Comparison of ENCODE assay signal across 13 cellular contexts in the genomic region with DNA sequence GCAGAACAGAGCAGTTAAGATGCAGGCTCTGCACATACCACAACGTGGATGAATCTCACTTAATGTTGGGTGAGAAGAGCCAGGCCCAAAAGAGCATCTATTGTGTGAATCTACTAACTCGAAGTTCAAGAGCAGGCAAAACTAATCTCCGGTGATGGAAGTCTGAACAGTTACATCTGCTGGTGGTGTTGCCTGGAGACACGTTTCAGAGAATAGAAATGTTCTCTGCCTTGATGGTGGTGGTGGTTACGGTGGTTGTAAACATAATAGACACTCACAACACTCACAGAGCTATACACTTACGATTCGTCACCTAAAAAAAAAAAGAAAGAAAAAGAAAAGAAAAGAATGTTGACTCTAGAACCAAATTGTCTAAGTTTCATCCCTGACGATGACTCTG.
DNase-seq lines count a peak whose midpoint lies in the region; ATAC-seq lines count a peak whose summit lies in the region.
"Had no signal": no experiment of that assay in that cellular context is flagged by ENCODE, and none has a peak within 500 bp of the region (broad histone marks: within the 10 kb centered on the region; RNA-seq: fewer than 3 reads in every experiment).

No MANE protein-coding gene starts in this region.

- H3K27ac Mint-ChIP-seq in activated CD8-positive, alpha-beta T cell treated with anti-CD3 and anti-CD28 coated beads, Interleukin-2, amount 10 ng/mL, durations not matched to agents 7 days and 5 days: peak overlapping the region; percentile 88
- peak overlapping the region; percentile 56 for H3K27ac Mint-ChIP-seq in stimulated activated effector memory CD8-positive, alpha-beta T cell treated with anti-CD3 and anti-CD28 coated beads, Interleukin-12 subunit alpha, Interleukin-12 subunit beta, amount 100 ng/mL, for 72 hours
- H3K27ac Mint-ChIP-seq: activated CD4-positive, alpha-beta memory T cell treated with anti-CD3 and anti-CD28 coated beads for 36 hours; GM23338 had no signal

- peaks cover 7% of the 10 kb centered on the region for H3K9me3 Mint-ChIP-seq in activated CD8-positive, alpha-beta T cell treated with anti-CD3 and anti-CD28 coated beads, Interleukin-2, amount 10 ng/mL, durations not matched to agents 7 days and 5 days (ENCODE audit: insufficient read depth)
- peaks cover 6% of the 10 kb centered on the region for H3K9me3 Mint-ChIP-seq in stimulated activated effector memory CD8-positive, alpha-beta T cell treated with anti-CD3 and anti-CD28 coated beads, Interleukin-12 subunit alpha, Interleukin-12 subunit beta, amount 100 ng/mL, for 72 hours
- H3K9me3 Mint-ChIP-seq: GM23338 had no signal

- peaks cover 17% of the 10 kb centered on the region for H3K36me3 Mint-ChIP-seq in activated CD8-positive, alpha-beta T cell treated with anti-CD3 and anti-CD28 coated beads, Interleukin-2, amount 10 ng/mL, durations not matched to agents 7 days and 5 days (ENCODE audit: low read depth)
- H3K36me3 Mint-ChIP-seq in stimulated activated effector memory CD8-positive, alpha-beta T cell treated with anti-CD3 and anti-CD28 coated beads, Interleukin-12 subunit alpha, Interleukin-12 subunit beta, amount 100 ng/mL, for 72 hours: peaks cover 5% of the 10 kb centered on the region
- H3K36me3 Mint-ChIP-seq: activated CD4-positive, alpha-beta memory T cell treated with anti-CD3 and anti-CD28 coated beads for 36 hours had no signal

- no peak overlapping the region for H3K4me3 Mint-ChIP-seq in activated CD8-positive, alpha-beta T cell treated with anti-CD3 and anti-CD28 coated beads, Interleukin-2, amount 10 ng/mL, durations not matched to agents 7 days and 5 days
- no peak overlapping the region for H3K4me3 Mint-ChIP-seq in stimulated activated effector memory CD8-positive, alpha-beta T cell treated with anti-CD3 and anti-CD28 coated beads, Interleukin-12 subunit alpha, Interleukin-12 subunit beta, amount 100 ng/mL, for 72 hours
- H3K4me3 Mint-ChIP-seq: activated CD4-positive, alpha-beta memory T cell treated with anti-CD3 and anti-CD28 coated beads for 36 hours; GM23338 had no signal

- ATAC-seq in HG02798 (IDR thresholded peaks at IDR 0.05; ENCODE audit: poor library complexity, unreplicated experiment): peak; percentile 10
- ATAC-seq in activated CD8-positive, alpha-beta T cell treated with anti-CD3 and anti-CD28 coated beads, Interleukin-2, amount 10 ng/mL, durations not matched to agents 7 days and 5 days: peak; percentile 12
- ATAC-seq in stimulated activated effector memory CD8-positive, alpha-beta T cell treated with anti-CD3 and anti-CD28 coated beads, Interleukin-12 subunit alpha, Interleukin-12 subunit beta, amount 100 ng/mL, for 72 hours: no peak
- ATAC-seq: GM23338 had no signal

- no peaks in the 10 kb centered on the region for H3K27me3 Mint-ChIP-seq in activated CD8-positive, alpha-beta T cell treated with anti-CD3 and anti-CD28 coated beads, Interleukin-2, amount 10 ng/mL, durations not matched to agents 7 days and 5 days (ENCODE audit: low read depth)
- H3K27me3 Mint-ChIP-seq: activated CD4-positive, alpha-beta memory T cell treated with anti-CD3 and anti-CD28 coated beads for 36 hours had no signal

- CTCF ChIA-PET in activated CD8-positive, alpha-beta T cell treated with anti-CD3 and anti-CD28 coated beads, Interleukin-2, amount 10 ng/mL, durations not matched to agents 7 days and 5 days (lab: Charles Lee): interaction anchor here (1.9 kb wide), 1 partner anchor 252 kb away, joined by 9 read pairs; the partner anchor contains the start of gene MINDY2

- POLR2A ChIA-PET in activated CD8-positive, alpha-beta T cell treated with anti-CD3 and anti-CD28 coated beads, Interleukin-2, amount 10 ng/mL, durations not matched to agents 7 days and 5 days (lab: Charles Lee): no interaction called here

- peaks cover 69% of the 10 kb centered on the region for H3K4me1 Mint-ChIP-seq in activated CD8-positive, alpha-beta T cell treated with anti-CD3 and anti-CD28 coated beads, Interleukin-2, amount 10 ng/mL, durations not matched to agents 7 days and 5 days (ENCODE audit: low read depth)
- peaks cover 59% of the 10 kb centered on the region for H3K4me1 Mint-ChIP-seq in stimulated activated effector memory CD8-positive, alpha-beta T cell treated with anti-CD3 and anti-CD28 coated beads, Interleukin-12 subunit alpha, Interleukin-12 subunit beta, amount 100 ng/mL, for 72 hours

- peak; percentile 46 for DNase-seq in activated CD8-positive, alpha-beta memory T cell treated with anti-CD3 and anti-CD28 coated beads, Interleukin-2, amount 50 U/mL, for 48 hours
- no peak for DNase-seq in activated CD8-positive, alpha-beta memory T cell treated with anti-CD3 and anti-CD28 coated beads, Interleukin-2, amount 50 U/mL, for 4 hours
- DNase-seq in activated CD8-positive, alpha-beta T cell treated with anti-CD3 and anti-CD28 coated beads, Interleukin-2, amount 10 ng/mL, durations not matched to agents 7 days and 5 days: peak; percentile 36
- no peak for DNase-seq in stimulated activated effector memory CD8-positive, alpha-beta T cell treated with anti-CD3 and anti-CD28 coated beads, Interleukin-12 subunit alpha, Interleukin-12 subunit beta, amount 100 ng/mL, for 72 hours (ENCODE audit: low spot score in 2 of 2)
- DNase-seq in Ammon's horn (ENCODE audit: low spot score) (no peak), cerebellar cortex (ENCODE audit: low spot score) (no peak), NCI-H510A (lab: John Stamatoyannopoulos, UW) (no peak)
- DNase-seq: activated CD4-positive, alpha-beta memory T cell treated with anti-CD3 and anti-CD28 coated beads for 36 hours; kidney glomerular epithelial cell; NCI-H2081 treated with DMSO at 0.1 percent for 48 hours; upper lobe of right lung had no signal

Comparison
In these comparisons a context has a peak if more than half of its experiments do, and no peak if none do; other contexts are left out.
1. DNase-seq: peak in activated CD8-positive, alpha-beta memory T cell treated with anti-CD3 and anti-CD28 coated beads, Interleukin-2, amount 50 U/mL, for 48 hours (single experiment) and activated CD8-positive, alpha-beta T cell treated with anti-CD3 and anti-CD28 coated beads, Interleukin-2, amount 10 ng/mL, durations not matched to agents 7 days and 5 days (single experiment); none in activated CD8-positive, alpha-beta memory T cell treated with anti-CD3 and anti-CD28 coated beads, Interleukin-2, amount 50 U/mL, for 4 hours (single experiment), stimulated activated effector memory CD8-positive, alpha-beta T cell treated with anti-CD3 and anti-CD28 coated beads, Interleukin-12 subunit alpha, Interleukin-12 subunit beta, amount 100 ng/mL, for 72 hours (0 of 2), Ammon's horn (single experiment), cerebellar cortex (single experiment) and NCI-H510A (single experiment).